8 cellular contexts compared by ENCODE assay signal in the genomic region with DNA sequence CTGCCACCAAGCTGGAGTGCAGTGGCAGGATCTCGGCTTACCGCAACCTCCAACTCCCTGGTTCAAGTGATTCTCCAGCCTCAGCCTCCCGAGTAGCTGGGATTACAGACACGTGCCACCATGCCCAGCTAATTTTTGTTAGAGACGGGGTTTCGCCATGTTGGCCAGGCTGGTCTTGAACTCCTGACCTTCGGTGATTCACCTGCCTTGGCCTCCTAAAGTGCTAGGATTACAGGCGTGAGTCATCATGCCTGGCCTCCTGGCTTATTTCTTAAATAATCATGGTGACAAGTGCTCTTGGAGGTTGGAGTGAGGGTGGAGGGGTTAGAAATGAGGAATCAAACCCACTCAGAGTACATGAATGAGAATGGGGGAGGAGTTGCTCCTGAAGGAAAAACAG. TPM values are rescaled to one million over a fixed set of nuclear protein-coding genes. Genes with fewer than 3 reads are reported as not detected.
DNase-seq lines count a peak whose midpoint lies in the region; FAIRE-seq and TF ChIP-seq lines count a peak whose summit lies in the region.
"Not testable (repeated sequence)": the region's sequence is repeated elsewhere in the genome, so short reads cannot be mapped to it uniquely, and the experiment has no call there.

No MANE protein-coding gene starts in this region.

- not testable (repeated sequence) for H3K27me3 ChIP-seq in SJSA1 (replicated peaks); adrenal gland; endothelial cell of umbilical vein (ENCODE audit: control insufficient read depth in 2 of 2, insufficient read depth in 2 of 2, low read length in 2 of 2)

- not testable (repeated sequence) for H3K36me3 ChIP-seq in SJSA1; adrenal gland (replicated peaks in 1 of 2); endothelial cell of umbilical vein (ENCODE audit: control insufficient read depth in 2 of 2, extremely low read depth in 1 of 2, insufficient read depth in 2 of 2, low read length in 2 of 2)

- H3K4me2 ChIP-seq in endothelial cell of umbilical vein (ENCODE audit: insufficient read depth, low read length) = not testable (repeated sequence)

- not testable (repeated sequence) for H3K9me3 ChIP-seq in SJSA1 (replicated peaks); adrenal gland (replicated peaks in 1 of 3); endothelial cell of umbilical vein (replicated peaks; ENCODE audit: control insufficient read depth, insufficient read depth, low read length)

- H2AFZ ChIP-seq in endothelial cell of umbilical vein (ENCODE audit: low read depth, low read length) = peak overlapping the region; percentile 14

- WGBS in adrenal gland, 4 donors = 54 to 66% (median 60%) methylated on average over 7 to 8 of the region's 8 CpGs

- H3K9ac ChIP-seq in endothelial cell of umbilical vein (replicated peaks; ENCODE audit: extremely low read depth, insufficient read depth, low read length) = not testable (repeated sequence)

- POLR2A ChIA-PET in endothelial cell of umbilical vein (lab: Charles Lee) = not testable (repeated sequence)

- dilution Hi-C loops in endothelial cell of umbilical vein (cut with MboI; ENCODE audit: extremely low pct_ligation_motif_present, low sequenced_read_pairs) = not testable (repeated sequence)

- not testable (repeated sequence) for FAIRE-seq in endothelial cell of umbilical vein (lab: Jason Lieb, UNC)

- BruUV-seq in endothelial cell of umbilical vein (replicated peaks; lab: Mats Ljungman, UMichigan) = not testable (repeated sequence)

- H4K20me1 ChIP-seq in endothelial cell of umbilical vein (replicated peaks; ENCODE audit: control insufficient read depth, extremely low read depth, insufficient read depth, low read length) = not testable (repeated sequence)

- not testable (repeated sequence) for H3K9me1 ChIP-seq in endothelial cell of umbilical vein (replicated peaks; ENCODE audit: control insufficient read depth, extremely low read depth, insufficient read depth, low read length)

- 0 out of 2 replicates have a peak overlapping the region, but pooled peaks have one; percentile 25 for H3K27ac ChIP-seq in SJSA1
- H3K27ac ChIP-seq in adrenal gland = peak overlapping the region in 1 of 5 donors; percentile 20
- H3K27ac ChIP-seq in endothelial cell of umbilical vein (ENCODE audit: insufficient read depth, low read depth, low read length) = not testable (repeated sequence)

- H3K4me1 ChIP-seq in SJSA1 (replicated peaks) (peaks cover 49% of the 10 kb centered on the region), adrenal gland (replicated peaks in 1 of 2) (peaks cover 39 to 42% of the 10 kb centered on the region in 2 donors), endothelial cell of umbilical vein (ENCODE audit: control insufficient read depth, extremely low read depth, insufficient read depth, low read length) (peaks cover 28% of the 10 kb centered on the region)

- not testable (repeated sequence) for TF ChIP-seq POLR2A in adrenal gland (IDR thresholded peaks at IDR 0.05); endothelial cell of umbilical vein (IDR thresholded peaks at IDR 0.05; ENCODE audit: low read depth, low read length)

- not testable (repeated sequence) for H3K79me2 ChIP-seq in endothelial cell of umbilical vein (ENCODE audit: control insufficient read depth, insufficient read depth, low read length)

- intact Hi-C loops in adrenal gland (cut with DNase I); endothelial cell of umbilical vein (cut with micrococcal nuclease): not testable (repeated sequence)

- not testable (repeated sequence) for TF ChIP-seq CTCF in adrenal gland (IDR thresholded peaks at IDR 0.05); endothelial cell of umbilical vein (IDR thresholded peaks at IDR 0.05; ENCODE audit: extremely low read depth in 1 of 2, insufficient read depth in 1 of 2, low read depth in 1 of 2, low read length in 2 of 2)

- CTCF ChIA-PET in endothelial cell of umbilical vein (lab: Charles Lee) = interaction anchor here (0.7 to 1.1 kb wide), 2 partner anchors 8 to 566 kb away, joined by 3 read pairs; no protein-coding TSS in a partner anchor

- H3K4me3 ChIP-seq in SJSA1; adrenal gland; endothelial cell of umbilical vein (replicated peaks in 1 of 3; ENCODE audit: insufficient read depth in 1 of 3, low read depth in 1 of 3, low read length in 3 of 3): not testable (repeated sequence)

- DNase-seq in AG08396 (ENCODE audit: low spot score) (peak; percentile 39), HCEC 1CT (peak; percentile 83), NCI-H2171 (lab: John Stamatoyannopoulos, UW) (peak; percentile 55), SJSA1 (ENCODE audit: low read depth in 1 of 2, low spot score in 2 of 2) (peak; percentile 80 to 88), adrenal gland (peak; percentile 30 to 70 (median 62)), endothelial cell of umbilical vein (ENCODE audit: low read depth, low spot score) (peak; percentile 42), iris pigment epithelial cell (ENCODE audit: low read depth) (peak; percentile 88), renal cortical epithelial cell (ENCODE audit: low read depth) (peak; percentile 95)

TF ChIP-seq in endothelial cell of umbilical vein, 7 proteins besides CTCF, POLR2A, EP300 and RAD21:
- peak; percentile 46 for TF ChIP-seq JUN (IDR thresholded peaks at IDR 0.05; ENCODE audit: borderline replicate concordance, insufficient read depth, insufficient read length, low read depth)
- TF ChIP-seq FOS (IDR thresholded peaks at IDR 0.05; ENCODE audit: borderline replicate concordance, insufficient read depth, low read length) = peak; percentile 64

RNA-seq across cellular contexts. Expression of gene DCP2, which starts 16.7 kb away (rescaled TPM):
- total RNA-seq in SJSA1 (2014; rRNA removed; shearing (Covaris generic)) = 40.2 and 56.8 TPM in 2 replicates
- total RNA-seq in adrenal gland = 10 to 100 TPM; 17.5 to 50.4 (median 44.3) TPM
- 1 to 10 TPM; 7.0 to 9.9 (median 7.2) TPM for polyA plus RNA-seq in adrenal gland
- total RNA-seq in endothelial cell of umbilical vein = 49.1 and 60.0 TPM in 2 replicates
- 8.7 and 11.3 TPM in 2 replicates for polyA plus RNA-seq in endothelial cell of umbilical vein
- polyA plus RNA-seq in endothelial cell of umbilical vein (2011; cell fraction: cytosol; rRNA removed) = 11.2 and 11.5 TPM in 2 replicates
- 12.6 and 18.4 TPM in 2 replicates for polyA plus RNA-seq in endothelial cell of umbilical vein (2011; cell fraction: nucleus; rRNA removed)
- polyA plus RNA-seq in endothelial cell of umbilical vein (2012) = 13.1 and 13.9 TPM in 2 replicates
- polyA minus RNA-seq in endothelial cell of umbilical vein = 50.8 and 70.1 TPM in 2 replicates
- 3.8 TPM for polyA minus RNA-seq in endothelial cell of umbilical vein (2011; cell fraction: cytosol; rRNA and poly(A)+ RNA removed)
- polyA minus RNA-seq in endothelial cell of umbilical vein (2011; cell fraction: nucleus; rRNA and poly(A)+ RNA removed) = 41.0 and 52.6 TPM in 2 replicates
- total RNA-seq in renal cortical epithelial cell = 48.8 and 101 TPM in 2 replicates

RNA-seq across cellular contexts. Expression of gene REEP5, which starts 37.8 kb away (rescaled TPM):
- 57.0 and 76.3 TPM in 2 replicates for total RNA-seq in SJSA1 (2014; rRNA removed; shearing (Covaris generic))
- total RNA-seq in adrenal gland (100 to 1,000 TPM in 7 of 8 donors, 10 to 100 TPM in 1; 84.6 to 198 (median 173) TPM), endothelial cell of umbilical vein (84.5 and 98.0 TPM in 2 replicates), renal cortical epithelial cell (52.6 and 94.5 TPM in 2 replicates)
- polyA plus RNA-seq in adrenal gland (100 to 1,000 TPM in 2 of 3 donors, 10 to 100 TPM in 1; 73.8 to 187 (median 107) TPM), endothelial cell of umbilical vein (163 and 185 TPM in 2 replicates)
- polyA plus RNA-seq in endothelial cell of umbilical vein (2011; cell fraction: cytosol; rRNA removed) = 98.1 and 119 TPM in 2 replicates
- 38.4 and 47.6 TPM in 2 replicates for polyA plus RNA-seq in endothelial cell of umbilical vein (2011; cell fraction: nucleus; rRNA removed)
- 71.6 and 77.4 TPM in 2 replicates for polyA plus RNA-seq in endothelial cell of umbilical vein (2012)
- 452 and 453 TPM in 2 replicates for polyA minus RNA-seq in endothelial cell of umbilical vein
- 79.0 TPM for polyA minus RNA-seq in endothelial cell of umbilical vein (2011; cell fraction: cytosol; rRNA and poly(A)+ RNA removed)
- 42.1 and 49.0 TPM in 2 replicates for polyA minus RNA-seq in endothelial cell of umbilical vein (2011; cell fraction: nucleus; rRNA and poly(A)+ RNA removed)

Comparison
In these comparisons a context has a peak if more than half of its experiments do, and no peak if none do; other contexts are left out.
1. DNase-seq: peak in every context shown above with its lines; median percentile 95 in renal cortical epithelial cell; 88 in iris pigment epithelial cell; 84 in SJSA1; 83 in HCEC 1CT; 62 in adrenal gland; 55 in NCI-H2171; 42 in endothelial cell of umbilical vein; 39 in AG08396.